Comparison of ENCODE assay signal across 1 cellular context in genomic region chrX:154739952-154740351, GRCh38.
TF ChIP-seq lines count a peak whose summit lies in the region.

No MANE protein-coding gene starts in this region.

TF ChIP-seq in WTC11, 78 proteins besides CTCF, POLR2A, EP300 and RAD21 (continued from another document):
- TF ChIP-seq PRDM15 (CRISPR knock-in tag; IDR thresholded peaks at IDR 0.05) (no peak), ZNF232 (CRISPR knock-in tag; IDR thresholded peaks at IDR 0.05) (no peak), NR1H2 (CRISPR knock-in tag; IDR thresholded peaks at IDR 0.05) (no peak), PREB (CRISPR knock-in tag; IDR thresholded peaks at IDR 0.05; ENCODE audit: borderline replicate concordance) (no peak), ELF4 (CRISPR knock-in tag; IDR thresholded peaks at IDR 0.05; ENCODE audit: low read depth) (no peak), GABPB1 (CRISPR knock-in tag; IDR thresholded peaks at IDR 0.05) (no peak), NR2C2 (CRISPR knock-in tag; IDR thresholded peaks at IDR 0.05) (no peak), ZNF219 (CRISPR knock-in tag; IDR thresholded peaks at IDR 0.05; ENCODE audit: borderline replicate concordance) (no peak), IRF2 (CRISPR knock-in tag; IDR thresholded peaks at IDR 0.05; ENCODE audit: borderline replicate concordance, low read depth) (no peak), STAT6 (CRISPR knock-in tag; conservative IDR thresholded peaks at IDR 0.05; ENCODE audit: low read depth) (no peak)
